ENCODE assay signal across 8 cellular contexts in the genomic region with DNA sequence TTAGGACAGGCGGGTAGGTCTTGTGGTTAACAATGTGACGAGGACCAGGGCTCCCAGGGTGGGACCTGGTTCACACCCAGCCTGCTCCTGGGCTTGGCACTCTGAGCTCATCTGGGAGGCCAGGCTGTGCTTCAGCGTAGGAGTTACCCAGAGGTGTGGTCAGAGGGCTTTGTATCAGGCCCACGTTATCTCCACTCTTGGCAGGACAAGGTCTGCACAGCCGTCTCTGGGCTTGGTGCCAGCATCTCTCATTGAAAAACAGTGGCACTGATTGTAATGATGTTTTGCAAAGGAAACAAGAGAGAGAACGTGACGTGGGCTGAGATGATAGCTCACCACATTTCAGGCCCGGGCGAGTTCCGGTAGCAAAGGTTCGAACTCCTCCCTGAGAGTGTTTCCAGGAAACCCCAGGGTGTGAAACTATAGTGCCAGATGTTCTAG.
DNase-seq lines count a peak whose midpoint lies in the region; ATAC-seq, FAIRE-seq and TF ChIP-seq lines count a peak whose summit lies in the region.

No MANE protein-coding gene starts in this region.

- peaks cover 15% of the 10 kb centered on the region for H3K4me1 ChIP-seq in lower lobe of right lung

- FAIRE-seq in bronchial epithelial cell (lab: Jason Lieb, UNC), result peak; percentile 13

- H3K36me3 ChIP-seq in bronchial epithelial cell (ENCODE audit: control insufficient read depth, insufficient read depth, low read length) (no peaks in the 10 kb centered on the region), lower lobe of right lung (no peaks in the 10 kb centered on the region)

- no peaks in the 10 kb centered on the region for H3K27me3 ChIP-seq in bronchial epithelial cell (ENCODE audit: control insufficient read depth, insufficient read depth, low read length)
- no peaks in the 10 kb centered on the region for H3K27me3 ChIP-seq in lower lobe of right lung (ENCODE audit: low read depth)

- TF ChIP-seq CTCF in bronchial epithelial cell (IDR thresholded peaks at IDR 0.05; ENCODE audit: insufficient read depth, low read length, severe bottlenecking), result no peak
- TF ChIP-seq CTCF in lower lobe of right lung (IDR thresholded peaks at IDR 0.05), result no peak

- DNase-seq in LoVo (ENCODE audit: low spot score), result peak; percentile 97
- peak; percentile 97 for DNase-seq in bronchial epithelial cell (ENCODE audit: low read depth)
- DNase-seq in lower lobe of right lung, result peak; percentile 73
- DNase-seq in stimulated activated CD8-positive, alpha-beta memory T cell treated with anti-CD3 and anti-CD28 coated beads, Interleukin-4, amount 100 ng/mL, for 48 hours, result peak; percentile 76
- DNase-seq in midbrain (lab: John Stamatoyannopoulos, UW), result no peak

- no peaks in the 10 kb centered on the region for H3K9me3 ChIP-seq in lower lobe of right lung

- ATAC-seq in GM19043 (IDR thresholded peaks at IDR 0.05; ENCODE audit: low read depth, unreplicated experiment) (peak; percentile 53), lower lobe of right lung (peak; percentile 91 to 93), GM21515 (IDR thresholded peaks at IDR 0.05; ENCODE audit: unreplicated experiment) (no peak)
- peak; percentile 49 to 73 for ATAC-seq in activated CD4-positive, CD25-positive, alpha-beta regulatory T cell treated with anti-CD3 and anti-CD28 coated beads, Interleukin-2, amount 50 U/mL, for 24 hours

- H3K4me3 ChIP-seq in bronchial epithelial cell (ENCODE audit: low read depth, low read length), result no peak overlapping the region
- H3K4me3 ChIP-seq in lower lobe of right lung, result no peak overlapping the region

- H3K27ac ChIP-seq in lower lobe of right lung, result peak overlapping the region; percentile 2

- intact Hi-C loops in lower lobe of right lung (cut with DNase I), result no loop called here
